21 cellular contexts compared by ENCODE assay signal in the genomic region with DNA sequence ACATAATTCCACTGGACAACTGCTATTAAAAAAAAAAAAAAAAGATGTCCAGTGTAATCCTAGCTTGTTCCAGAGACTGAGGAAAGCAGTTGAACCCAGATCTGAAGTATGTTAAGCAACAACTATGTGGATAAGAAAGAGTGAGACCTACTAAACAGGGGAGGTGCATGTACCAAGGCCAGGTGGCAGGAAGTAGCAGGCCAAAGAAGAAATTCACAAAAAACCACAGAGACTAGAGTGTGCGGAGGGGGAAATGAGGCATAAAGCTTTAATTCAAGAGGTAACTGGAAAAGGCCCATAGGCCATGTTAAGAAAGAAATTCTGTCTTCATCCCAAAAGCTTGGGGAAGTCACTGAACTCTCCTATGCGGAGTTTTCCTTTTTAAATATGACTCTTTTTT.
DNase-seq lines count a peak whose midpoint lies in the region; ATAC-seq, FAIRE-seq and TF ChIP-seq lines count a peak whose summit lies in the region.
"Had no signal": no experiment of that assay in that cellular context is flagged by ENCODE, and none has a peak within 500 bp of the region (broad histone marks: within the 10 kb centered on the region; RNA-seq: fewer than 3 reads in every experiment).

No MANE protein-coding gene starts in this region.

- no peaks in the 10 kb centered on the region for H3K4me1 ChIP-seq in GM12878 (ENCODE audit: control insufficient read depth, insufficient read depth, low read length)

- no peak overlapping the region for H3K27ac ChIP-seq in GM12878 (ENCODE audit: control insufficient read depth, insufficient read depth)
- H3K27ac ChIP-seq: cardiac muscle cell, gastroesophageal sphincter, thoracic aorta had no signal

- no peaks in the 10 kb centered on the region; the same call in 2 of the 3 replicates for H3K9me3 ChIP-seq in GM12878 (replicated peaks; ENCODE audit: control insufficient read depth, insufficient read depth, low read length)
- H3K9me3 ChIP-seq: gastroesophageal sphincter, thoracic aorta had no signal

- in situ Hi-C loops in GM12878 (cut with MboI) = no loop called here

- H3K27me3 ChIP-seq in GM12878 (replicated peaks in 1 of 2; ENCODE audit: control insufficient read depth in 2 of 2, insufficient read depth in 2 of 2, low read length in 1 of 2) = no peaks in the 10 kb centered on the region
- H3K27me3 ChIP-seq: cardiac muscle cell, gastroesophageal sphincter had no signal

- DNase-seq in GM12878 (ENCODE audit: low read depth, low spot score) = peak; percentile 19
- DNase-seq in Right ventricle myocardium superior = no peak
- DNase-seq in NCI-H1694 treated with DMSO at 0.1 percent for 48 hours (lab: John Stamatoyannopoulos, UW) = no peak
- no peak for DNase-seq in NCI-H187 (lab: John Stamatoyannopoulos, UW)
- DNase-seq: activated CD4-positive, alpha-beta T cell treated with anti-CD3 and anti-CD28 coated beads for 1 hour; AML-193; COR-L47; EL; Karpas-422; midbrain; T-helper 9 cell had no signal

- no peak overlapping the region for H3K9ac ChIP-seq in GM12878 (ENCODE audit: control insufficient read depth, insufficient read depth, low read length)

- no peaks in the 10 kb centered on the region for H3K36me3 ChIP-seq in GM12878 (ENCODE audit: control insufficient read depth in 2 of 2, insufficient read depth in 2 of 2, low read length in 1 of 2)
- H3K36me3 ChIP-seq: cardiac muscle cell, gastroesophageal sphincter, thoracic aorta had no signal

- SMC1A ChIA-PET in GM12878 (lab: Charles Lee; ENCODE audit: uncharacterized antibody, unreplicated experiment) = interaction anchor here (0.8 to 1.3 kb wide), 3 partner anchors 74 to 82 kb away, joined by 6 to 11 read pairs (median 7); no protein-coding TSS in a partner anchor

- 21% methylated on average over 2 of the region's 2 CpGs for WGBS in GM12878 (ENCODE audit: insufficient coverage, insufficient replicate concordance, low lambda C conversion rate, missing lambda C conversion rate)

- no peaks in the 10 kb centered on the region for H4K20me1 ChIP-seq in GM12878 (ENCODE audit: control insufficient read depth, insufficient read depth)

- RAD21 ChIA-PET in GM12878 (lab: Charles Lee; ENCODE audit: unreplicated experiment) = interaction anchor here (0.8 to 1.3 kb wide), 3 partner anchors 9 to 74 kb away, joined by 3 to 10 read pairs (median 8); no protein-coding TSS in a partner anchor

- H3K79me2 ChIP-seq in GM12878 (ENCODE audit: control insufficient read depth, insufficient read depth, low read length) = no peaks in the 10 kb centered on the region

- no peak overlapping the region for H2AFZ ChIP-seq in GM12878 (ENCODE audit: control insufficient read depth, low read depth, low read length)

- CTCF ChIA-PET in GM12878 (lab: Yijun Ruan, JAX) = interaction anchor here (1.2 kb wide), 1 partner anchor 9 kb away, joined by 6 read pairs; no protein-coding TSS in a partner anchor

- ATAC-seq in GM18909 (IDR thresholded peaks at IDR 0.05; ENCODE audit: poor library complexity, unreplicated experiment) = peak; percentile 81
- peak; percentile 76 for ATAC-seq in HG02678 (IDR thresholded peaks at IDR 0.05; ENCODE audit: unreplicated experiment)
- ATAC-seq in HG03442 (IDR thresholded peaks at IDR 0.05; ENCODE audit: unreplicated experiment) = peak; percentile 53
- ATAC-seq in GM12878 = peak; percentile 73
- ATAC-seq in Right ventricle myocardium superior (ENCODE audit: poor library complexity) = no peak
- ATAC-seq: esophagus mucosa; gastroesophageal sphincter; HCT116; Panc1; stimulated activated effector memory CD8-positive, alpha-beta T cell treated with anti-CD3 and anti-CD28 coated beads, Interleukin-12 subunit alpha, Interleukin-12 subunit beta, amount 100 ng/mL, for 72 hours had no signal

- intact Hi-C loops in GM12878 (cut with micrococcal nuclease; ENCODE audit: unreplicated experiment) (loop anchor here (2.0 kb wide), 1 partner anchor 74 kb away; no protein-coding TSS in a partner anchor), Right ventricle myocardium superior (cut with DNase I) (no loop called here)

- no peak overlapping the region for H3K4me2 ChIP-seq in GM12878 (ENCODE audit: control insufficient read depth, insufficient read depth)

- FAIRE-seq in GM12878 (lab: Jason Lieb, UNC) = no peak

- TF ChIP-seq EP300 in GM12878 (IDR thresholded peaks at IDR 0.05; ENCODE audit: borderline replicate concordance in 1 of 2, control insufficient read depth in 1 of 2, low read depth in 2 of 2, low read length in 2 of 2) = no peak

- TF ChIP-seq RAD21 in GM12878 (IDR thresholded peaks at IDR 0.05; ENCODE audit: insufficient read depth, low read depth, low read length) = no peak

- no peak for TF ChIP-seq CTCF in GM12878 (IDR thresholded peaks at IDR 0.05 in 2 of 3, conservative IDR thresholded peaks at IDR 0.05 in 1 of 3; ENCODE audit: control insufficient read depth in 2 of 3, extremely low read depth in 1 of 3, insufficient read depth in 1 of 3, low read depth in 3 of 3, low read length in 3 of 3)

- POLR2A ChIA-PET in GM12878 (lab: Charles Lee) = interaction anchor here (0.6 to 1.2 kb wide), 4 partner anchors 74 to 595 kb away, joined by 3 to 10 read pairs (median 4); no protein-coding TSS in a partner anchor

- TF ChIP-seq POLR2A in GM12878 (IDR thresholded peaks at IDR 0.05; ENCODE audit: low read depth, low read length) = no peak

- no peak overlapping the region for H3K4me3 ChIP-seq in GM12878
- H3K4me3 ChIP-seq: cardiac muscle cell, gastroesophageal sphincter, thoracic aorta had no signal

- no TSS peak for BruUV-seq in GM12878 (replicated peaks; lab: Mats Ljungman, UMichigan)

TF ChIP-seq in GM12878, 131 proteins besides CTCF, POLR2A, EP300 and RAD21:
- TF ChIP-seq RUNX3 (IDR thresholded peaks at IDR 0.05; ENCODE audit: low read length) (peak; percentile 69), SMAD5 (IDR thresholded peaks at IDR 0.05; ENCODE audit: low read depth) (no peak)
